8 cellular contexts compared by ENCODE assay signal in genomic region chr3:32577621-32578556, GRCh38. TPM values are rescaled to one million over a fixed set of nuclear protein-coding genes. Genes with fewer than 3 reads are reported as not detected.
DNase-seq lines count a peak whose midpoint lies in the region; ATAC-seq and TF ChIP-seq lines count a peak whose summit lies in the region.

No MANE protein-coding gene starts in this region.

- DNase-seq in GM04504 (ENCODE audit: low read depth) (peak; percentile 50), right lobe of liver (no peak), NCI-H1092 treated with DMSO at 0.1 percent for 48 hours (lab: John Stamatoyannopoulos, UW) (no peak), kidney tubule cell (ENCODE audit: low spot score) (no peak)
- no peak for DNase-seq in activated T-helper 1 cell treated with anti-CD3 and anti-CD28 coated beads, Interleukin-12 subunit alpha, Interleukin-12 subunit beta, Interleukin-2, Interleukin-4 antibody, amounts not matched to agents 30 ng/mL and 10 ng/mL and 1 ng/mL, durations not matched to agents 14 hours and 24 hours and 36 hours (ENCODE audit: low spot score)
- no peak for DNase-seq in activated CD4-positive, CD25-positive, alpha-beta regulatory T cell treated with anti-CD3 and anti-CD28 coated beads, Interleukin-2, amount 50 U/mL, for 72 hours

- TF ChIP-seq POLR2A in right lobe of liver (IDR thresholded peaks at IDR 0.05), result no peak

- no peak for TF ChIP-seq CTCF in right lobe of liver (IDR thresholded peaks at IDR 0.05)

- WGBS in right lobe of liver (ENCODE audit: insufficient coverage, low coverage, low lambda C conversion rate, missing lambda C conversion rate), result 37% methylated on average over 8 of the region's 8 CpGs

- no peaks in the 10 kb centered on the region for H3K9me3 ChIP-seq in right lobe of liver

- ATAC-seq in GM19467 (IDR thresholded peaks at IDR 0.05; ENCODE audit: unreplicated experiment), result peak; percentile 81
- peak; percentile 95 for ATAC-seq in HG03520 (IDR thresholded peaks at IDR 0.05; ENCODE audit: unreplicated experiment)
- ATAC-seq in right lobe of liver, result peak; percentile 50 to 77 (median 60)

- no peak overlapping the region for H3K4me3 ChIP-seq in right lobe of liver

- H3K9me3 Mint-ChIP-seq in activated T-helper 1 cell treated with anti-CD3 and anti-CD28 coated beads, Interleukin-12 subunit alpha, Interleukin-12 subunit beta, Interleukin-2, Interleukin-4 antibody, amounts not matched to agents 30 ng/mL and 10 ng/mL and 1 ng/mL, durations not matched to agents 14 hours and 24 hours and 36 hours, result no peaks in the 10 kb centered on the region

- no peaks in the 10 kb centered on the region for H3K27me3 Mint-ChIP-seq in activated T-helper 1 cell treated with anti-CD3 and anti-CD28 coated beads, Interleukin-12 subunit alpha, Interleukin-12 subunit beta, Interleukin-2, Interleukin-4 antibody, amounts not matched to agents 30 ng/mL and 10 ng/mL and 1 ng/mL, durations not matched to agents 14 hours and 24 hours and 36 hours (ENCODE audit: insufficient read depth)

- H3K36me3 Mint-ChIP-seq in activated T-helper 1 cell treated with anti-CD3 and anti-CD28 coated beads, Interleukin-12 subunit alpha, Interleukin-12 subunit beta, Interleukin-2, Interleukin-4 antibody, amounts not matched to agents 30 ng/mL and 10 ng/mL and 1 ng/mL, durations not matched to agents 14 hours and 24 hours and 36 hours (ENCODE audit: low read depth), result no peaks in the 10 kb centered on the region

- H3K27me3 ChIP-seq in right lobe of liver, result no peaks in the 10 kb centered on the region

- peak overlapping the region in 1 of 3 donors; percentile 24 for H3K27ac ChIP-seq in right lobe of liver

- peaks cover 12% of the 10 kb centered on the region for H3K4me1 Mint-ChIP-seq in activated T-helper 1 cell treated with anti-CD3 and anti-CD28 coated beads, Interleukin-12 subunit alpha, Interleukin-12 subunit beta, Interleukin-2, Interleukin-4 antibody, amounts not matched to agents 30 ng/mL and 10 ng/mL and 1 ng/mL, durations not matched to agents 14 hours and 24 hours and 36 hours (ENCODE audit: low read depth)

- intact Hi-C loops in activated T-helper 1 cell treated with anti-CD3 and anti-CD28 coated beads, Interleukin-12 subunit alpha, Interleukin-12 subunit beta, Interleukin-2, Interleukin-4 antibody, amounts not matched to agents 30 ng/mL and 10 ng/mL and 1 ng/mL, durations not matched to agents 14 hours and 24 hours and 36 hours (cut with micrococcal nuclease), result loop anchor here (1.0 kb wide), 1 partner anchor 9 kb away; no protein-coding TSS in a partner anchor
- intact Hi-C loops in right lobe of liver (cut with DNase I), result no loop called here

- H3K4me1 ChIP-seq in right lobe of liver, result no peaks in the 10 kb centered on the region

- H3K27ac Mint-ChIP-seq in activated T-helper 1 cell treated with anti-CD3 and anti-CD28 coated beads, Interleukin-12 subunit alpha, Interleukin-12 subunit beta, Interleukin-2, Interleukin-4 antibody, amounts not matched to agents 30 ng/mL and 10 ng/mL and 1 ng/mL, durations not matched to agents 14 hours and 24 hours and 36 hours, result peak overlapping the region; percentile 81

- H3K36me3 ChIP-seq in right lobe of liver, result no peaks in the 10 kb centered on the region

- H3K4me3 Mint-ChIP-seq in activated T-helper 1 cell treated with anti-CD3 and anti-CD28 coated beads, Interleukin-12 subunit alpha, Interleukin-12 subunit beta, Interleukin-2, Interleukin-4 antibody, amounts not matched to agents 30 ng/mL and 10 ng/mL and 1 ng/mL, durations not matched to agents 14 hours and 24 hours and 36 hours, result peak overlapping the region; percentile 60

RNA-seq across cellular contexts. Expression of gene DYNC1LI1, which starts 7.2 kb away (rescaled TPM):
- total RNA-seq in activated T-helper 1 cell treated with anti-CD3 and anti-CD28 coated beads, Interleukin-12 subunit alpha, Interleukin-12 subunit beta, Interleukin-2, Interleukin-4 antibody, amounts not matched to agents 30 ng/mL and 10 ng/mL and 1 ng/mL, durations not matched to agents 14 hours and 24 hours and 36 hours, result 35.9 and 43.3 TPM in 2 replicates
- 10 to 100 TPM in 4 of 6 experiments, 1 to 10 TPM in 2; 7.6 to 16.9 (median 12.6) TPM for total RNA-seq in right lobe of liver
